15 cellular contexts compared by ENCODE assay signal in genomic region chr11:635945-636510, GRCh38. TPM values are rescaled to one million over a fixed set of nuclear protein-coding genes. Genes with fewer than 3 reads are reported as not detected.
"Had no signal": no experiment of that assay in that cellular context is flagged by ENCODE, and none has a peak within 500 bp of the region (broad histone marks: within the 10 kb centered on the region; RNA-seq: fewer than 3 reads in every experiment).

No MANE protein-coding gene starts in this region.

- H3K9me3 ChIP-seq: right atrium auricular region, tibial artery, vagina had no signal

- H3K27ac ChIP-seq: right atrium auricular region, skin epidermis, tibial artery, vagina had no signal

- DNase-seq: activated CD4-positive, alpha-beta memory T cell treated with anti-CD3 and anti-CD28 coated beads, Interleukin-2, amount 10 ng/mL, durations not matched to agents 7 days and 5 days; activated CD8-positive, alpha-beta memory T cell treated with anti-CD3 and anti-CD28 coated beads, Interleukin-2, amount 50 U/mL, for 48 hours; activated naive CD4-positive, alpha-beta T cell treated with anti-CD3 and anti-CD28 coated beads for 36 hours; amniotic stem cell; hippocampal formation; immature natural killer cell; left colon; mammary epithelial cell; posterior cingulate gyrus; T-helper 9 cell; tibial artery had no signal

- H3K27me3 ChIP-seq: vagina had no signal

- H3K36me3 ChIP-seq: right atrium auricular region, vagina had no signal

RNA-seq across cellular contexts. Expression of gene DRD4, which starts 1.0 kb away (rescaled TPM):
- total RNA-seq: right atrium auricular region had no signal
- polyA plus RNA-seq: immature natural killer cell, mammary epithelial cell had no signal

RNA-seq across cellular contexts. Expression of gene SCT, which starts 9.0 kb away (rescaled TPM):
- total RNA-seq: activated CD4-positive, alpha-beta memory T cell treated with anti-CD3 and anti-CD28 coated beads, Interleukin-2, amount 10 ng/mL, durations not matched to agents 7 days and 5 days; activated naive CD4-positive, alpha-beta T cell treated with anti-CD3 and anti-CD28 coated beads for 36 hours; mammary epithelial cell; right atrium auricular region; vagina had no signal
- polyA plus RNA-seq: esophagus, immature natural killer cell, mammary epithelial cell had no signal

RNA-seq across cellular contexts. Expression of gene CDHR5, which starts 11.3 kb away (rescaled TPM):
- total RNA-seq: activated CD4-positive, alpha-beta memory T cell treated with anti-CD3 and anti-CD28 coated beads, Interleukin-2, amount 10 ng/mL, durations not matched to agents 7 days and 5 days; activated naive CD4-positive, alpha-beta T cell treated with anti-CD3 and anti-CD28 coated beads for 36 hours; mammary epithelial cell; right atrium auricular region; vagina had no signal
- polyA plus RNA-seq: immature natural killer cell, mammary epithelial cell had no signal
